In genomic region chr14:95696741-95697140, GRCh38 we compare ENCODE assay signal across 22 cellular contexts. TPM values are rescaled to one million over a fixed set of nuclear protein-coding genes. Genes with fewer than 3 reads are reported as not detected.
DNase-seq lines count a peak whose midpoint lies in the region; ATAC-seq and TF ChIP-seq lines count a peak whose summit lies in the region.
"Had no signal": no experiment of that assay in that cellular context is flagged by ENCODE, and none has a peak within 500 bp of the region (broad histone marks: within the 10 kb centered on the region; RNA-seq: fewer than 3 reads in every experiment).

No MANE protein-coding gene starts in this region.

- no peak for TF ChIP-seq CTCF in HEK293 (tag by site-specific recombination; IDR thresholded peaks at IDR 0.05)

- DNase-seq in SJSA1 (ENCODE audit: low read depth in 1 of 2, low spot score in 2 of 2) (peak; percentile 74), naive B cell (no peak), left colon (no peak)
- DNase-seq in activated naive CD4-positive, alpha-beta T cell treated with Interleukin-2 at 50 U/mL for 16 hours = no peak
- DNase-seq: Calu3; CD8-positive, alpha-beta T cell; H7; IMR-90; MM.1S; NCI-H1092 treated with DMSO at 0.1 percent for 48 hours; NCI-H146; NCI-H2029 treated with DMSO at 0.1 percent for 48 hours; NCI-H2171; NCI-H526 had no signal

- peaks cover 21 to 28% of the 10 kb centered on the region in 2 donors for H3K36me3 Mint-ChIP-seq in naive B cell
- H3K36me3 Mint-ChIP-seq: CD8-positive, alpha-beta T cell had no signal

- no peaks in the 10 kb centered on the region for H3K9me3 ChIP-seq in BLaER1
- H3K9me3 ChIP-seq in HEK293 (ENCODE audit: control insufficient read depth, insufficient read depth, low read depth, low read length) = no peaks in the 10 kb centered on the region
- H3K9me3 ChIP-seq in SJSA1 (replicated peaks) = no peaks in the 10 kb centered on the region

- no peak for ATAC-seq in naive B cell (ENCODE audit: low read depth in 2 of 2)
- ATAC-seq in left colon = no peak
- no peak for ATAC-seq in HG03439 (IDR thresholded peaks at IDR 0.05; ENCODE audit: unreplicated experiment)
- ATAC-seq in GM21381 (IDR thresholded peaks at IDR 0.05; ENCODE audit: unreplicated experiment) = no peak
- ATAC-seq: CD8-positive, alpha-beta T cell; Right ventricle myocardium inferior had no signal

- H3K27ac ChIP-seq in BLaER1 = peak overlapping the region; percentile 97
- H3K27ac ChIP-seq in HEK293 (ENCODE audit: extremely low read depth, low read depth, low read length) = no peak overlapping the region
- peak overlapping the region; percentile 75 for H3K27ac ChIP-seq in SJSA1
- H3K27ac ChIP-seq: HL-60, SK-N-MC had no signal

- H3K9me3 Mint-ChIP-seq in naive B cell = no peaks in the 10 kb centered on the region
- H3K9me3 Mint-ChIP-seq: CD8-positive, alpha-beta T cell had no signal

- H4K20me1 ChIP-seq in BLaER1 = no peaks in the 10 kb centered on the region

- peak overlapping the region; percentile 86 for H3K9ac ChIP-seq in BLaER1

- peak overlapping the region; percentile 91 for H3K4me2 ChIP-seq in BLaER1

- intact Hi-C loops in left colon (cut with DNase I, micrococcal nuclease) = no loop called here

- H3K4me1 Mint-ChIP-seq in naive B cell = peaks cover 75 to 99% (median 88%) of the 10 kb centered on the region in 3 donors

- H3K27me3 ChIP-seq in BLaER1 = no peaks in the 10 kb centered on the region
- no peaks in the 10 kb centered on the region for H3K27me3 ChIP-seq in SJSA1 (replicated peaks)

- POLR2A ChIA-PET in HEK293 (lab: Yijun Ruan, JAX) = no interaction called here

- no peaks in the 10 kb centered on the region for H3K27me3 Mint-ChIP-seq in naive B cell

- peak overlapping the region in 7 of 8 donors; percentile 56 to 89 (median 74) for H3K4me3 Mint-ChIP-seq in naive B cell
- H3K4me3 Mint-ChIP-seq: CD8-positive, alpha-beta T cell had no signal

- CTCF ChIA-PET in HEK293 (lab: Yijun Ruan, JAX) = interaction anchor here (0.7 to 1.1 kb wide), 3 partner anchors 17 to 137 kb away, joined by 3 read pairs; no protein-coding TSS in a partner anchor

- H3K4me1 ChIP-seq in BLaER1 = peaks cover 97% of the 10 kb centered on the region
- peaks cover 19% of the 10 kb centered on the region; the same call in 1 of the 2 replicates for H3K4me1 ChIP-seq in HEK293 (ENCODE audit: control insufficient read depth, insufficient read depth, low read length)
- H3K4me1 ChIP-seq in SJSA1 (replicated peaks) = peaks cover 54% of the 10 kb centered on the region

- peak overlapping the region; percentile 53 for H3K4me3 ChIP-seq in BLaER1
- no peak overlapping the region for H3K4me3 ChIP-seq in HEK293 (ENCODE audit: low read depth, low read length)
- no peak overlapping the region for H3K4me3 ChIP-seq in SJSA1
- H3K4me3 ChIP-seq: SK-N-MC had no signal

- no peaks in the 10 kb centered on the region for H3K36me3 ChIP-seq in BLaER1
- H3K36me3 ChIP-seq in HEK293 (ENCODE audit: control insufficient read depth in 2 of 2, insufficient read depth in 1 of 2, low read length in 2 of 2) = no peaks in the 10 kb centered on the region
- H3K36me3 ChIP-seq in SJSA1 = no peaks in the 10 kb centered on the region

- peak overlapping the region; percentile 74 to 99 (median 97) for H3K27ac Mint-ChIP-seq in naive B cell
- H3K27ac Mint-ChIP-seq: CD8-positive, alpha-beta T cell had no signal

TF ChIP-seq in HEK293, 187 proteins besides CTCF, POLR2A, EP300 and RAD21:
- no peak for TF ChIP-seq ZNF121 (tag by site-specific recombination; IDR thresholded peaks at IDR 0.05)
- no peak for TF ChIP-seq OSR2 (tag by site-specific recombination; IDR thresholded peaks at IDR 0.05)
- no peak for TF ChIP-seq HIC1 (tag by site-specific recombination; IDR thresholded peaks at IDR 0.05)
- 0 out of 2 replicates have a peak, but pooled peaks have one; percentile 22 for TF ChIP-seq KLF17 (tag by site-specific recombination; IDR thresholded peaks at IDR 0.05)
- 0 out of 2 replicates have a peak, but pooled peaks have one; percentile 16 for TF ChIP-seq KLF1 (tag by site-specific recombination; IDR thresholded peaks at IDR 0.05)
- TF ChIP-seq ZNF169 (tag by site-specific recombination; IDR thresholded peaks at IDR 0.05) = no peak

RNA-seq across cellular contexts. Expression of gene TCL1B, which starts 10.5 kb away (rescaled TPM):
- total RNA-seq in SJSA1 (2014; rRNA removed; shearing (Covaris generic)) = not detected in 2 replicates
- 10 to 100 TPM; 15.0 to 44.0 (median 35.9) TPM for polyA plus RNA-seq in naive B cell (ENCODE audit: low read depth in 6 of 6)
- not detected for total RNA-seq in left colon
- total RNA-seq: Calu3; CD8-positive, alpha-beta T cell; IMR-90; Right ventricle myocardium inferior had no signal
- polyA plus RNA-seq: BJ, IMR-90 had no signal

RNA-seq across cellular contexts. Expression of gene TCL1A, which starts 17.2 kb away (rescaled TPM):
- total RNA-seq in SJSA1 (2014; rRNA removed; shearing (Covaris generic)) = not detected in 2 replicates
- polyA plus RNA-seq in naive B cell (ENCODE audit: low read depth in 6 of 6) = 1,000 to 10,000 TPM; 3,311 to 6,921 (median 4,382) TPM
- total RNA-seq in left colon = under 1 TPM; 0.40 to 0.61 TPM
- total RNA-seq: Calu3, H7, IMR-90, Right ventricle myocardium inferior had no signal
- polyA plus RNA-seq: BJ, IMR-90 had no signal

Comparison
In these comparisons a context has a peak if more than half of its experiments do, and no peak if none do; other contexts are left out.
1. DNase-seq: peak in SJSA1 (2 of 2); none in naive B cell (single experiment), left colon (0 of 2) and activated naive CD4-positive, alpha-beta T cell treated with Interleukin-2 at 50 U/mL for 16 hours (single experiment).